Comparison of ENCODE assay signal across 17 cellular contexts in the genomic region with DNA sequence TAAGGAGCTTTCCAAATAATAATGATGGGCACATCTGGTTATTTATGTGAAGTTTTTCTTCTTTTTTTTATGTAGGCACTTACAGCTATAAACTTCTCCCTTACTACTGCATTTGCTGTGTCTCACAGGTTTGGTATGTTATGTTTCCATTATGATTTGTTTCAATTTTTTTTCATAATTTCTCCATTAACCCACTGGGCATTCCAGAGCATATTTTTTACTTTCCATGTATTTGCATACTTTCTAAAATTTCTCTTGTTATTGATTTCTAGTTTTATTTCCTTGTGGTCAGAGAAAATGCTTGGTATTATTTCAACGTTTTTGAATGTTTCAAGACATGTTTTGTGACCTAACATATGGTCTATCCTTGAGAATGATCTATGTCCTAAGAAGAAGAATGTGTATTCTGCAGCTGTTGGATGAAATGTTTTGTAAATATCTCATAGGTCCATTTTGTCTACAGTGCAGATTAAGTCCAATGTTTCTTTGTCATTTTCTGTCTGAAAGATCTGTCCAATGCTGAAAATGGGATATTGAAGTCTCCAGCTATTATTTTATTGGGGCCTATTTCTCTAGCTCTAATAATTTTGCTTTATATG.
DNase-seq lines count a peak whose midpoint lies in the region; ATAC-seq, FAIRE-seq and TF ChIP-seq lines count a peak whose summit lies in the region.
"Had no signal": no experiment of that assay in that cellular context is flagged by ENCODE, and none has a peak within 500 bp of the region (broad histone marks: within the 10 kb centered on the region; RNA-seq: fewer than 3 reads in every experiment).

No MANE protein-coding gene starts in this region.

- H3K9ac ChIP-seq in fibroblast of lung (ENCODE audit: insufficient read depth, low read length), result no peak overlapping the region

- no peaks in the 10 kb centered on the region for H3K27me3 ChIP-seq in fibroblast of lung (ENCODE audit: control insufficient read depth, insufficient read depth, low read length)
- H3K27me3 ChIP-seq: BE2C had no signal

- H3K36me3 ChIP-seq in fibroblast of lung (ENCODE audit: control insufficient read depth, insufficient read depth, low read length), result no peaks in the 10 kb centered on the region
- H3K36me3 ChIP-seq: BE2C had no signal

- no peak overlapping the region for H2AFZ ChIP-seq in fibroblast of lung (ENCODE audit: low read length)

- H3K9me3 ChIP-seq in fibroblast of lung (ENCODE audit: control insufficient read depth, insufficient read depth, low read depth, low read length), result no peaks in the 10 kb centered on the region
- H3K9me3 ChIP-seq: BE2C had no signal

- DNase-seq in GM03348 (ENCODE audit: low spot score), result peak; percentile 32
- peak; percentile 50 to 56 for DNase-seq in fibroblast of lung (ENCODE audit: low read depth in 2 of 2)
- peak; percentile 30 for DNase-seq in myocyte (ENCODE audit: low read depth)
- no peak for DNase-seq in SIG-M5 treated with dmso at 0.1 percent for 504 hours (lab: John Stamatoyannopoulos, UW; ENCODE audit: unreplicated experiment)
- DNase-seq in central memory CD4-positive, alpha-beta T cell, result no peak
- DNase-seq in NCI-H2196 treated with DMSO at 0.1 percent for 48 hours (lab: John Stamatoyannopoulos, UW; ENCODE audit: unreplicated experiment), result no peak
- no peak for DNase-seq in H54 (ENCODE audit: insufficient read length, low spot score)
- DNase-seq: BE2C; CD8-positive, alpha-beta T cell; DND-41; Kasumi-1; NCI-H187 treated with DMSO at 0.1 percent for 48 hours; NCI-H82 had no signal

- no peaks in the 10 kb centered on the region for H3K4me1 ChIP-seq in fibroblast of lung (ENCODE audit: control insufficient read depth, extremely low read depth, insufficient read depth, low read length)
- H3K4me1 ChIP-seq: BE2C had no signal

- no peak for TF ChIP-seq CTCF in fibroblast of lung (conservative IDR thresholded peaks at IDR 0.05 in 1 of 2, IDR thresholded peaks at IDR 0.05 in 1 of 2; ENCODE audit: low read depth in 1 of 2, low read length in 2 of 2)

- no peak for TF ChIP-seq POLR2A in H54 (IDR thresholded peaks at IDR 0.05; ENCODE audit: low read depth, low read length)

- H4K20me1 ChIP-seq in fibroblast of lung (ENCODE audit: control insufficient read depth, extremely low read depth, insufficient read depth, low read length), result no peaks in the 10 kb centered on the region

- no peak overlapping the region for H3K4me2 ChIP-seq in fibroblast of lung (ENCODE audit: extremely low read depth, insufficient read depth, low read length)

- ATAC-seq in SK-N-SH treated with all-trans-retinoic acid at 6 μM for 48 hours, result peak; percentile 82
- ATAC-seq: CD8-positive, alpha-beta T cell; Panc1; Right ventricle myocardium inferior had no signal

- FAIRE-seq in H54 (lab: Jason Lieb, UNC), result no peak
- FAIRE-seq: H1 had no signal

- no peak overlapping the region for H3K4me3 ChIP-seq in fibroblast of lung (replicated peaks in 1 of 4; ENCODE audit: control extremely low read depth in 1 of 4, insufficient read depth in 1 of 4, low read depth in 3 of 4, low read length in 4 of 4)

- no peaks in the 10 kb centered on the region for H3K79me2 ChIP-seq in fibroblast of lung (ENCODE audit: control insufficient read depth, insufficient read depth, low read length)

- no peak overlapping the region for H3K27ac ChIP-seq in fibroblast of lung (ENCODE audit: insufficient read depth, low read length)

TF ChIP-seq in SK-N-SH treated with all-trans-retinoic acid at 6 μM for 48 hours, 23 proteins besides CTCF, POLR2A, EP300 and RAD21:
- TF ChIP-seq, protein P1, sequence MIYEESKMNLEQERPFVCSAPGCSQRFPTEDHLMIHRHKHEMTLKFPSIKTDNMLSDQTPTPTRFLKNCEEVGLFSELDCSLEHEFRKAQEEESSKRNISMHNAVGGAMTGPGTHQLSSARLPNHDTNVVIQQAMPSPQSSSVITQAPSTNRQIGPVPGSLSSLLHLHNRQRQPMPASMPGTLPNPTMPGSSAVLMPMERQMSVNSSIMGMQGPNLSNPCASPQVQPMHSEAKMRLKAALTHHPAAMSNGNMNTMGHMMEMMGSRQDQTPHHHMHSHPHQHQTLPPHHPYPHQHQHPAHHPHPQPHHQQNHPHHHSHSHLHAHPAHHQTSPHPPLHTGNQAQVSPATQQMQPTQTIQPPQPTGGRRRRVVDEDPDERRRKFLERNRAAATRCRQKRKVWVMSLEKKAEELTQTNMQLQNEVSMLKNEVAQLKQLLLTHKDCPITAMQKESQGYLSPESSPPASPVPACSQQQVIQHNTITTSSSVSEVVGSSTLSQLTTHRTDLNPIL (CRISPR knock-in tag; IDR thresholded peaks at IDR 0.05; ENCODE audit: low read depth), result no peak

Comparison
In these comparisons a context has a peak if more than half of its experiments do, and no peak if none do; other contexts are left out.
1. DNase-seq: peak in GM03348 (single experiment), fibroblast of lung (2 of 2) and myocyte (single experiment); none in SIG-M5 treated with dmso at 0.1 percent for 504 hours (single experiment), central memory CD4-positive, alpha-beta T cell (single experiment), NCI-H2196 treated with DMSO at 0.1 percent for 48 hours (single experiment) and H54 (single experiment).